ENCODE assay signal across 8 cellular contexts in the genomic region with DNA sequence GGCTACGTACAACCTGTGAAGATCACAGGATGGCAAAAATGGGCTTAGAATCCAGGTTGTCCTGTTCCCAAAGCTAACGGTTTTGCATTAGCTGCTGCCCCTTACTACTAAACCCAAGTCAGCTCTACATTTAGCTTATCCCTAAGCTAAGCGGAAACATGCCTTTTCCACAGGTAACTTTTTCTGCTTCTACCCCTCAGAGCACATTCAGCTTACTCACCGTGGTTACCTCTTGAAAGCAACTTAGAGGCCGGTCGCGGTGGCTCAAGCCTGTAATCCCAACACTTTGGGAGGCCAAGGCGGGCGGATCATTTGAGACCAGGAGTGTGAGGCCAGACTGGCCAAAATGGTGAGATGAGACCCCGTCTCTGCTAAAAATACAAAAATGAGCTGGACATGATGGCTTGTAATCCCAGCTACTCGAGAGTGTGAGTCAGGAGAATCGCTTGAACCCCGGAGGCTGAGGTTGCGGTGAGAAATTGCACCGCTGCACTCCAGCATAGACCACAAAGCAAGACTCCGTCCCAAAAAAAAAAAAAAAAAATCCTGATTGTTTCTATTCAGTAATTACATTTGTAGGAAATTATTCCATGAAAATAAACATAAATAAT. TPM values are rescaled to one million over a fixed set of nuclear protein-coding genes. Genes with fewer than 3 reads are reported as not detected.
DNase-seq lines count a peak whose midpoint lies in the region; ATAC-seq and TF ChIP-seq lines count a peak whose summit lies in the region.

No MANE protein-coding gene starts in this region.

- H3K4me3 ChIP-seq in ACC112 (ENCODE audit: low read depth, low read length) (peak overlapping the region; percentile 82), HFF-Myc (replicated peaks; ENCODE audit: low read depth, low read length) (peak overlapping the region; percentile 93), subcutaneous abdominal adipose tissue (ENCODE audit: low read depth in 1 of 5, low read length in 5 of 5) (peak overlapping the region; percentile 67 to 97 (median 95))

- peak overlapping the region; percentile 99 for H3K4me3 Mint-ChIP-seq in activated naive CD8-positive, alpha-beta T cell treated with anti-CD3 and anti-CD28 coated beads, Interleukin-2, amount 10 ng/mL, durations not matched to agents 7 days and 5 days

- peak overlapping the region; percentile 92 for H3K27ac Mint-ChIP-seq in activated naive CD8-positive, alpha-beta T cell treated with anti-CD3 and anti-CD28 coated beads, Interleukin-2, amount 10 ng/mL, durations not matched to agents 7 days and 5 days

- peaks cover 17% of the 10 kb centered on the region for H3K4me1 Mint-ChIP-seq in activated naive CD8-positive, alpha-beta T cell treated with anti-CD3 and anti-CD28 coated beads, Interleukin-2, amount 10 ng/mL, durations not matched to agents 7 days and 5 days

- H3K79me2 ChIP-seq in ACC112 (ENCODE audit: control insufficient read depth, insufficient read depth, low read length, unreplicated experiment): peaks cover 40% of the 10 kb centered on the region

- peaks cover 15% of the 10 kb centered on the region for H3K36me3 Mint-ChIP-seq in activated naive CD8-positive, alpha-beta T cell treated with anti-CD3 and anti-CD28 coated beads, Interleukin-2, amount 10 ng/mL, durations not matched to agents 7 days and 5 days

- ATAC-seq in activated naive CD8-positive, alpha-beta T cell treated with anti-CD3 and anti-CD28 coated beads, Interleukin-2, amount 10 ng/mL, durations not matched to agents 7 days and 5 days (ENCODE audit: low read depth): no peak
- ATAC-seq in HG03280 (IDR thresholded peaks at IDR 0.05; ENCODE audit: unreplicated experiment) (no peak), GM19397 (IDR thresholded peaks at IDR 0.05; ENCODE audit: unreplicated experiment) (no peak)

- peaks cover 23% of the 10 kb centered on the region for H3K27me3 Mint-ChIP-seq in activated naive CD8-positive, alpha-beta T cell treated with anti-CD3 and anti-CD28 coated beads, Interleukin-2, amount 10 ng/mL, durations not matched to agents 7 days and 5 days

- H3K27ac ChIP-seq in ACC112 (ENCODE audit: low read depth, low read length): peak overlapping the region; percentile 75
- peak overlapping the region; percentile 78 for H3K27ac ChIP-seq in subcutaneous abdominal adipose tissue (ENCODE audit: low read depth, low read length)

- no peak for TF ChIP-seq CTCF in HFF-Myc (IDR thresholded peaks at IDR 0.05; ENCODE audit: low read depth, low read length, missing control alignments)

- no peaks in the 10 kb centered on the region for H3K9me3 Mint-ChIP-seq in activated naive CD8-positive, alpha-beta T cell treated with anti-CD3 and anti-CD28 coated beads, Interleukin-2, amount 10 ng/mL, durations not matched to agents 7 days and 5 days

- peak overlapping the region in 3 of 5 donors; percentile 38 to 68 (median 66) for H3K9ac ChIP-seq in subcutaneous abdominal adipose tissue (ENCODE audit: low read length in 5 of 5)

- peaks cover 7% of the 10 kb centered on the region for H3K4me1 ChIP-seq in ACC112 (ENCODE audit: control insufficient read depth, insufficient read depth, low read length, unreplicated experiment)
- peaks cover 4 to 26% (median 17%) of the 10 kb centered on the region in 5 donors for H3K4me1 ChIP-seq in subcutaneous abdominal adipose tissue (ENCODE audit: control insufficient read depth in 5 of 5, insufficient read depth in 5 of 5, low read length in 5 of 5)

- POLR2A ChIA-PET in activated naive CD8-positive, alpha-beta T cell treated with anti-CD3 and anti-CD28 coated beads, Interleukin-2, amount 10 ng/mL, durations not matched to agents 7 days and 5 days (lab: Charles Lee): interaction anchor here (0.6 to 3.8 kb wide), 7 partner anchors 28 to 516 kb away, joined by 3 to 22 read pairs (median 10); a partner anchor contains a TSS

- no peaks in the 10 kb centered on the region for H3K9me3 ChIP-seq in subcutaneous abdominal adipose tissue (ENCODE audit: control insufficient read depth in 5 of 5, low read length in 5 of 5)

- H3K36me3 ChIP-seq in ACC112 (ENCODE audit: insufficient read depth, low read length) (no peaks in the 10 kb centered on the region), subcutaneous abdominal adipose tissue (ENCODE audit: control insufficient read depth in 5 of 5, insufficient read depth in 5 of 5, low read length in 5 of 5) (no peaks in the 10 kb centered on the region)

- H3K27me3 ChIP-seq in ACC112 (ENCODE audit: insufficient read depth, low read length) (no peaks in the 10 kb centered on the region), subcutaneous abdominal adipose tissue (ENCODE audit: control insufficient read depth in 5 of 5, insufficient read depth in 4 of 5, low read length in 5 of 5) (peaks cover 0 to 5% (median 0%) of the 10 kb centered on the region in 5 donors)

- DNase-seq in HFF-Myc (ENCODE audit: extremely low read depth, low read depth): no peak
- peak; percentile 29 for DNase-seq in activated naive CD8-positive, alpha-beta T cell treated with anti-CD3 and anti-CD28 coated beads, Interleukin-2, amount 10 ng/mL, durations not matched to agents 7 days and 5 days
- DNase-seq in iris pigment epithelial cell (ENCODE audit: low read depth): peak; percentile 14
- DNase-seq in SK-N-DZ (ENCODE audit: low spot score): no peak

- H2AFZ ChIP-seq in ACC112 (ENCODE audit: low read length, unreplicated experiment): peak overlapping the region; percentile 77

RNA-seq across cellular contexts. Expression of a gene that starts 0.8 kb away (rescaled TPM):
- total RNA-seq in activated naive CD8-positive, alpha-beta T cell treated with anti-CD3 and anti-CD28 coated beads, Interleukin-2, amount 10 ng/mL, durations not matched to agents 7 days and 5 days: 10 to 100 TPM; 40.5 to 42.3 TPM
- polyA plus RNA-seq in SK-N-DZ (2014; cell fraction: cytosol; rRNA removed): 42.4 and 42.7 TPM in 2 replicates
- polyA plus RNA-seq in SK-N-DZ (2014; cell fraction: nucleus; rRNA removed): 51.8 and 67.8 TPM in 2 replicates

RNA-seq across cellular contexts. Expression of a gene that starts 50.0 kb away (rescaled TPM):
- total RNA-seq in activated naive CD8-positive, alpha-beta T cell treated with anti-CD3 and anti-CD28 coated beads, Interleukin-2, amount 10 ng/mL, durations not matched to agents 7 days and 5 days: 10 to 100 TPM; 74.3 to 75.2 TPM
- polyA plus RNA-seq in SK-N-DZ (2014; cell fraction: cytosol; rRNA removed): 59.6 and 65.2 TPM in 2 replicates
- 86.4 and 97.3 TPM in 2 replicates for polyA plus RNA-seq in SK-N-DZ (2014; cell fraction: nucleus; rRNA removed)

Comparison
In these comparisons a context has a peak if more than half of its experiments do, and no peak if none do; other contexts are left out.
1. DNase-seq: peak in activated naive CD8-positive, alpha-beta T cell treated with anti-CD3 and anti-CD28 coated beads, Interleukin-2, amount 10 ng/mL, durations not matched to agents 7 days and 5 days (single experiment) and iris pigment epithelial cell (single experiment); none in HFF-Myc (single experiment) and SK-N-DZ (single experiment).
2. Peak in every context shown above with its lines, with median percentiles within 50 percentile points of each other: H3K4me3 ChIP-seq.